8 cellular contexts compared by ENCODE assay signal in the genomic region with DNA sequence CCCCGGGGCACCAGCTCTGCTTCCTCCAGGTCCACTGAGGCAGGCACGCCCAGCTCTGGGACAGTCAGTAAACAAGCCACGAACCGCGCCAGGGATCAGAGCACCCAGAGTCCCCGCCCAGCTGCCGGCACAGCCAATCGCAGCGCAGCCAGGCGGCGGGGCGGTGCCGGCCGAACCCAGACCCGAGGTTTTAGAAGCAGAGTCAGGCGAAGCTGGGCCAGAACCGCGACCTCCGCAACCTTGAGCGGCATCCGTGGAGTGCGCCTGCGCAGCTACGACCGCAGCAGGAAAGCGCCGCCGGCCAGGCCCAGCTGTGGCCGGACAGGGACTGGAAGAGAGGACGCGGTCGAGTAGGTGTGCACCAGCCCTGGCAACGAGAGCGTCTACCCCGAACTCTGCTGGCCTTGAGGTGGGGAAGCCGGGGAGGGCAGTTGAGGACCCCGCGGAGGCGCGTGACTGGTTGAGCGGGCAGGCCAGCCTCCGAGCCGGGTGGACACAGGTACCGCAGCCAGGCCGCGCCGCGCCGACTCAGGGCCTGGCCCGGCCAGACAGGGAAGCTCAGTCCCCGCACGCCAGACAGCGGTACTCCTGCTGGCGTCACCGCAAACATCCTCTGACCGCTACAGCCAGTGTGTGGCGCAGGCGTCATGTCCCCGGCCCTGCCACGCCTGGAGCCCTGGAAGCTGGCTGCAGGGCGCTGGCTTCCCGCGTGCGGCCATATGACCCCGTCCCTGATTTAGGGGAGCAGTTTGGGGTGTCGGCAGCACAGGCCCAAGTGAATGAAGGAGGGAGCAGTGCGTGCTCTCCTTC. TPM values are rescaled to one million over a fixed set of nuclear protein-coding genes. Genes with fewer than 3 reads are reported as not detected.
A peak's percentile ranks its signal among the peaks of the same experiment; 100 is the strongest.
DNase-seq lines count a peak whose midpoint lies in the region; ATAC-seq and TF ChIP-seq lines count a peak whose summit lies in the region.

A gene (plus strand): TSS at position 220 of the 810 bp plus-strand sequence. CDS start 1,485 bp downstream, outside the sequence.

- peaks cover 46 to 68% of the 10 kb centered on the region in 2 donors for H3K27me3 Mint-ChIP-seq in stimulated activated naive B cell treated with anti-CD40 and anti-IgM and Interleukin-4, amounts not matched to agents 10 μg/mL and 1 μg/mL and 100 μg/mL, for 72 hours

- peak within 1 kb of the TSS; percentile 82 to 88 for H3K4me3 Mint-ChIP-seq in stimulated activated naive B cell treated with anti-CD40 and anti-IgM and Interleukin-4, amounts not matched to agents 10 μg/mL and 1 μg/mL and 100 μg/mL, for 72 hours

- H3K9ac ChIP-seq in muscle layer of colon (ENCODE audit: low read length) = peak within 1 kb of the TSS; percentile 77

- peaks cover 3% of the 10 kb centered on the region in 2 donors for H3K36me3 Mint-ChIP-seq in stimulated activated naive B cell treated with anti-CD40 and anti-IgM and Interleukin-4, amounts not matched to agents 10 μg/mL and 1 μg/mL and 100 μg/mL, for 72 hours

- DNase-seq in AG09309 (ENCODE audit: low read depth) (no peak), fibroblast of peridontal ligament (ENCODE audit: extremely low read depth) (peak; percentile 89)
- peak; percentile 56 for DNase-seq in activated effector memory CD4-positive, alpha-beta T cell treated with Interleukin-2 at 50 U/mL for 16 hours
- no peak for DNase-seq in stimulated activated naive B cell treated with anti-CD40 and anti-IgM and Interleukin-4, amounts not matched to agents 10 μg/mL and 1 μg/mL and 100 μg/mL, for 72 hours

- ATAC-seq in HG02642 (IDR thresholded peaks at IDR 0.05; ENCODE audit: poor library complexity, unreplicated experiment) (peak; percentile 75), HG03571 (IDR thresholded peaks at IDR 0.05; ENCODE audit: unreplicated experiment) (no peak)
- ATAC-seq in stimulated activated naive B cell treated with anti-CD40 and anti-IgM and Interleukin-4, amounts not matched to agents 10 μg/mL and 1 μg/mL and 100 μg/mL, for 72 hours (replicated peaks) = peak; percentile 64 to 72

- H3K9me3 Mint-ChIP-seq in stimulated activated naive B cell treated with anti-CD40 and anti-IgM and Interleukin-4, amounts not matched to agents 10 μg/mL and 1 μg/mL and 100 μg/mL, for 72 hours = peaks cover 1 to 5% of the 10 kb centered on the region in 2 donors

- H3K9me3 ChIP-seq in muscle layer of colon (ENCODE audit: low read length) = no peaks in the 10 kb centered on the region

- peaks cover 26% of the 10 kb centered on the region for H3K4me1 ChIP-seq in muscle layer of colon (ENCODE audit: insufficient read depth, low read length)

- H3K27ac Mint-ChIP-seq in stimulated activated naive B cell treated with anti-CD40 and anti-IgM and Interleukin-4, amounts not matched to agents 10 μg/mL and 1 μg/mL and 100 μg/mL, for 72 hours = peak within 1 kb of the TSS; percentile 59

- peaks cover 4 to 13% of the 10 kb centered on the region in 2 donors for H3K4me1 Mint-ChIP-seq in stimulated activated naive B cell treated with anti-CD40 and anti-IgM and Interleukin-4, amounts not matched to agents 10 μg/mL and 1 μg/mL and 100 μg/mL, for 72 hours

- H3K27me3 ChIP-seq in muscle layer of colon (ENCODE audit: control insufficient read depth in 1 of 2, insufficient read depth in 2 of 2, low read length in 2 of 2) = no peaks in the 10 kb centered on the region

- peaks cover 40% of the 10 kb centered on the region for H3K36me3 ChIP-seq in muscle layer of colon (ENCODE audit: insufficient read depth, low read length)

- H3K27ac ChIP-seq in muscle layer of colon (ENCODE audit: low read depth, low read length) = peak within 1 kb of the TSS; percentile 85

- peak; percentile 22 for TF ChIP-seq CTCF in AG09309 (IDR thresholded peaks at IDR 0.05; ENCODE audit: control insufficient read depth, insufficient read depth, low read depth, low read length, missing control alignments)

- H3K4me3 ChIP-seq in AG09309 (ENCODE audit: control insufficient read depth, low read depth, low read length) = peak within 1 kb of the TSS; percentile 63
- peak within 1 kb of the TSS; percentile 61 to 71 for H3K4me3 ChIP-seq in muscle layer of colon (ENCODE audit: low read depth in 1 of 2, low read length in 2 of 2)

TF ChIP-seq in PFSK-1, 5 proteins besides CTCF, POLR2A, EP300 and RAD21:
- TF ChIP-seq SIN3A (IDR thresholded peaks at IDR 0.05; ENCODE audit: borderline replicate concordance, insufficient read depth, low read length) (no peak), TAF1 (IDR thresholded peaks at IDR 0.05; ENCODE audit: borderline replicate concordance, insufficient read depth, low read length) (no peak), POLR2AphosphoS5 (IDR thresholded peaks at IDR 0.05; ENCODE audit: low read depth, low read length) (peak; percentile 63; the same call in 1 of the 2 replicates), FOXP2 (optimal IDR thresholded peaks at IDR 0.05; ENCODE audit: borderline replicate concordance, extremely low read depth, extremely low read length, insufficient read depth) (peak; percentile 57)
- TF ChIP-seq, protein P1, sequence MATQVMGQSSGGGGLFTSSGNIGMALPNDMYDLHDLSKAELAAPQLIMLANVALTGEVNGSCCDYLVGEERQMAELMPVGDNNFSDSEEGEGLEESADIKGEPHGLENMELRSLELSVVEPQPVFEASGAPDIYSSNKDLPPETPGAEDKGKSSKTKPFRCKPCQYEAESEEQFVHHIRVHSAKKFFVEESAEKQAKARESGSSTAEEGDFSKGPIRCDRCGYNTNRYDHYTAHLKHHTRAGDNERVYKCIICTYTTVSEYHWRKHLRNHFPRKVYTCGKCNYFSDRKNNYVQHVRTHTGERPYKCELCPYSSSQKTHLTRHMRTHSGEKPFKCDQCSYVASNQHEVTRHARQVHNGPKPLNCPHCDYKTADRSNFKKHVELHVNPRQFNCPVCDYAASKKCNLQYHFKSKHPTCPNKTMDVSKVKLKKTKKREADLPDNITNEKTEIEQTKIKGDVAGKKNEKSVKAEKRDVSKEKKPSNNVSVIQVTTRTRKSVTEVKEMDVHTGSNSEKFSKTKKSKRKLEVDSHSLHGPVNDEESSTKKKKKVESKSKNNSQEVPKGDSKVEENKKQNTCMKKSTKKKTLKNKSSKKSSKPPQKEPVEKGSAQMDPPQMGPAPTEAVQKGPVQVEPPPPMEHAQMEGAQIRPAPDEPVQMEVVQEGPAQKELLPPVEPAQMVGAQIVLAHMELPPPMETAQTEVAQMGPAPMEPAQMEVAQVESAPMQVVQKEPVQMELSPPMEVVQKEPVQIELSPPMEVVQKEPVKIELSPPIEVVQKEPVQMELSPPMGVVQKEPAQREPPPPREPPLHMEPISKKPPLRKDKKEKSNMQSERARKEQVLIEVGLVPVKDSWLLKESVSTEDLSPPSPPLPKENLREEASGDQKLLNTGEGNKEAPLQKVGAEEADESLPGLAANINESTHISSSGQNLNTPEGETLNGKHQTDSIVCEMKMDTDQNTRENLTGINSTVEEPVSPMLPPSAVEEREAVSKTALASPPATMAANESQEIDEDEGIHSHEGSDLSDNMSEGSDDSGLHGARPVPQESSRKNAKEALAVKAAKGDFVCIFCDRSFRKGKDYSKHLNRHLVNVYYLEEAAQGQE (IDR thresholded peaks at IDR 0.05; ENCODE audit: insufficient read depth in 1 of 2, low read depth in 2 of 2, low read length in 2 of 2) = no peak

RNA-seq across cellular contexts. Expression of the gene that starts here (rescaled TPM):
- polyA plus RNA-seq in PFSK-1 (2012; ENCODE audit: insufficient read length, low read depth) = 127 TPM

Comparison
In these comparisons a context has a peak if more than half of its experiments do, and no peak if none do; other contexts are left out.
1. DNase-seq: peak in activated effector memory CD4-positive, alpha-beta T cell treated with Interleukin-2 at 50 U/mL for 16 hours (single experiment) and fibroblast of peridontal ligament (single experiment); none in AG09309 (single experiment) and stimulated activated naive B cell treated with anti-CD40 and anti-IgM and Interleukin-4, amounts not matched to agents 10 μg/mL and 1 μg/mL and 100 μg/mL, for 72 hours (single experiment).